In genomic region chr17:36545465-36546417, GRCh38 we compare ENCODE assay signal across 1 cellular context.
TF ChIP-seq lines count a peak whose summit lies in the region.

No MANE protein-coding gene starts in this region.

TF ChIP-seq in K562, 482 proteins besides CTCF, POLR2A, EP300 and RAD21 (continued from another document and continues in another):
- TF ChIP-seq CBX2 (IDR thresholded peaks at IDR 0.05; ENCODE audit: insufficient read depth, low read length, poor library complexity, severe bottlenecking) (no peak), TRIM24 (IDR thresholded peaks at IDR 0.05) (peak in 1 of 2 experiments; percentile 47; a peak in 1 of 4 replicates), TGIF2 (CRISPR knock-in tag; IDR thresholded peaks at IDR 0.05) (no peak), ZKSCAN8 (CRISPR knock-in tag; IDR thresholded peaks at IDR 0.05) (no peak), KAT2B (IDR thresholded peaks at IDR 0.05; ENCODE audit: low read depth, low read length) (no peak), SMAD4 (CRISPR knock-in tag; conservative IDR thresholded peaks at IDR 0.05) (peak; percentile 68; the same call in 1 of the 2 replicates), NR3C1 (CRISPR knock-in tag; IDR thresholded peaks at IDR 0.05) (no peak), KDM5B (IDR thresholded peaks at IDR 0.05; ENCODE audit: insufficient replicate concordance, low read depth, low read length) (no peak), ZNF224 (CRISPR knock-in tag; IDR thresholded peaks at IDR 0.05) (no peak), KDM1A (IDR thresholded peaks at IDR 0.05) (peak in 1 of 2 experiments; percentile 97; a peak in 2 of 4 replicates), STAT5B (CRISPR knock-in tag; IDR thresholded peaks at IDR 0.05) (no peak), MTF1 (CRISPR knock-in tag; IDR thresholded peaks at IDR 0.05; ENCODE audit: borderline replicate concordance) (no peak), SMARCE1 (IDR thresholded peaks at IDR 0.05) (0 out of 2 replicates have a peak, but pooled peaks have one; percentile 26), ID3 (CRISPR knock-in tag; IDR thresholded peaks at IDR 0.05) (no peak), ID3 (tag; IDR thresholded peaks at IDR 0.05) (peak; percentile 72), NFE2L1 (tag; IDR thresholded peaks at IDR 0.05; ENCODE audit: borderline replicate concordance, low read depth) (no peak), MYC (IDR thresholded peaks at IDR 0.05; ENCODE audit: low read depth, low read length) (peak; percentile 85), MYC (CRISPR knock-in tag; IDR thresholded peaks at IDR 0.05; ENCODE audit: borderline replicate concordance, low read depth) (no peak; the same call in 1 of the 2 replicates), E2F8 (IDR thresholded peaks at IDR 0.05; ENCODE audit: low read depth, partially characterized antibody) (no peak), ADNP (tag; IDR thresholded peaks at IDR 0.05) (no peak), ZBTB7A (IDR thresholded peaks at IDR 0.05; ENCODE audit: borderline replicate concordance, control insufficient read depth, low read depth, low read length) (peak; percentile 55; the same call in 1 of the 2 replicates), POLR3A (IDR thresholded peaks at IDR 0.05; ENCODE audit: borderline replicate concordance, extremely low read depth, insufficient read depth, insufficient read length) (no peak), NCOA4 (IDR thresholded peaks at IDR 0.05; ENCODE audit: partially characterized antibody) (no peak), CBX8 (IDR thresholded peaks at IDR 0.05; ENCODE audit: borderline replicate concordance, extremely low read depth, low read depth, low read length, poor library complexity, severe bottlenecking) (no peak), IRF9 (tag; IDR thresholded peaks at IDR 0.05) (no peak), ARID1B (IDR thresholded peaks at IDR 0.05) (no peak; the same call in 1 of the 2 replicates), CHD4 (IDR thresholded peaks at IDR 0.05; ENCODE audit: insufficient read depth, insufficient replicate concordance, low read depth, low read length, poor library complexity, severe bottlenecking) (no peak), PCBP2 (IDR thresholded peaks at IDR 0.05; ENCODE audit: low read depth, low read length, poor library complexity, severe bottlenecking) (no peak), NFE2 (IDR thresholded peaks at IDR 0.05; ENCODE audit: low read depth) (peak; percentile 29; the same call in 1 of the 2 replicates), SMAD2 (IDR thresholded peaks at IDR 0.05; ENCODE audit: low read depth, low read length) (no peak), DNMT1 (IDR thresholded peaks at IDR 0.05) (no peak), CREM (IDR thresholded peaks at IDR 0.05; ENCODE audit: low read depth) (peak; percentile 90), ZNF586 (CRISPR knock-in tag; conservative IDR thresholded peaks at IDR 0.05) (no peak), SIX5 (IDR thresholded peaks at IDR 0.05; ENCODE audit: borderline replicate concordance in 1 of 2, insufficient read depth in 1 of 2, low read depth in 1 of 2, low read length in 2 of 2) (peak; percentile 38 to 40; a peak in 2 of 4 replicates), GTF2F1 (IDR thresholded peaks at IDR 0.05; ENCODE audit: low read depth, low read length) (no peak), BRCA1 (IDR thresholded peaks at IDR 0.05) (no peak), BRCA1 (CRISPR knock-in tag; IDR thresholded peaks at IDR 0.05) (no peak), ZNF764 (CRISPR knock-in tag; IDR thresholded peaks at IDR 0.05; ENCODE audit: low read depth) (no peak), CBFA2T2 (conservative IDR thresholded peaks at IDR 0.05) (no peak; the same call in 1 of the 2 replicates), ZC3H4 (CRISPR knock-in tag; IDR thresholded peaks at IDR 0.05; ENCODE audit: borderline replicate concordance) (no peak), FOXP4 (CRISPR knock-in tag; IDR thresholded peaks at IDR 0.05; ENCODE audit: borderline replicate concordance) (no peak), ZNF785 (CRISPR knock-in tag; IDR thresholded peaks at IDR 0.05) (no peak), DEAF1 (CRISPR knock-in tag; IDR thresholded peaks at IDR 0.05) (no peak), JUNB (CRISPR knock-in tag; conservative IDR thresholded peaks at IDR 0.05) (no peak), ZNF12 (CRISPR knock-in tag; IDR thresholded peaks at IDR 0.05) (no peak; the same call in 1 of the 2 replicates), CLOCK (CRISPR knock-in tag; IDR thresholded peaks at IDR 0.05; ENCODE audit: borderline replicate concordance) (no peak), MIER1 (IDR thresholded peaks at IDR 0.05; ENCODE audit: low read depth) (no peak), RHOXF2B (CRISPR knock-in tag; conservative IDR thresholded peaks at IDR 0.05) (no peak), TAF1 (IDR thresholded peaks at IDR 0.05; ENCODE audit: control insufficient read depth, extremely low read depth, insufficient read depth, low read length, severe bottlenecking) (peak; percentile 90), SP1 (CRISPR knock-in tag; IDR thresholded peaks at IDR 0.05) (peak; percentile 82), ZNF408 (CRISPR knock-in tag; IDR thresholded peaks at IDR 0.05; ENCODE audit: low read depth) (no peak), PKNOX1 (IDR thresholded peaks at IDR 0.05) (no peak), UBTF (IDR thresholded peaks at IDR 0.05; ENCODE audit: borderline replicate concordance in 1 of 2, low read depth in 2 of 2, low read length in 2 of 2) (0 out of 4 replicates have a peak, but pooled peaks of 1 of the 2 experiments have one; percentile 74), CREB1 (IDR thresholded peaks at IDR 0.05) (peak; percentile 56; the same call in 1 of the 2 replicates), CREB1 (CRISPR knock-in tag; IDR thresholded peaks at IDR 0.05) (no peak; the same call in 1 of the 2 replicates), NRF1 (conservative IDR thresholded peaks at IDR 0.05 in 1 of 2, IDR thresholded peaks at IDR 0.05 in 1 of 2) (peak; percentile 79 to 82), MCM2 (IDR thresholded peaks at IDR 0.05; ENCODE audit: low read depth) (no peak)
